In genomic region chr10:115801987-115802386, GRCh38 we compare ENCODE assay signal across 17 cellular contexts.
"Had no signal": no experiment of that assay in that cellular context is flagged by ENCODE, and none has a peak within 500 bp of the region (broad histone marks: within the 10 kb centered on the region; RNA-seq: fewer than 3 reads in every experiment).

No MANE protein-coding gene starts in this region.

- H3K27me3 ChIP-seq: body of pancreas, gastroesophageal sphincter had no signal

- H3K4me1 ChIP-seq: body of pancreas, gastroesophageal sphincter had no signal

- H3K4me1 Mint-ChIP-seq: activated B cell treated with CpG ODN at 0.5 μM for 24 hours; activated CD4-positive, alpha-beta memory T cell treated with anti-CD3 and anti-CD28 coated beads, Interleukin-2, amount 10 ng/mL, durations not matched to agents 7 days and 5 days; nephron had no signal

- H3K4me3 ChIP-seq: body of pancreas, gastroesophageal sphincter had no signal

- H3K9me3 Mint-ChIP-seq: activated T-helper 2 cell treated with anti-CD3 and anti-CD28 coated beads, Interferon-gamma antibody, Interleukin-2, Interleukin-4, amounts not matched to agents 10 μg/mL and 5 μg/mL and 100 μg/mL, durations not matched to agents 14 hours and 24 hours and 36 hours; nephron had no signal

- H3K4me3 Mint-ChIP-seq: activated B cell treated with CpG ODN at 0.5 μM for 24 hours; activated CD4-positive, alpha-beta memory T cell treated with anti-CD3 and anti-CD28 coated beads, Interleukin-2, amount 10 ng/mL, durations not matched to agents 7 days and 5 days; nephron had no signal

- ATAC-seq: body of pancreas, gastroesophageal sphincter had no signal

- H3K27ac ChIP-seq: body of pancreas, gastroesophageal sphincter had no signal

- DNase-seq: activated B cell treated with CpG ODN at 0.5 μM for 24 hours; activated CD4-positive, alpha-beta memory T cell treated with anti-CD3 and anti-CD28 coated beads, Interleukin-2, amount 10 ng/mL, durations not matched to agents 7 days and 5 days; activated CD4-positive, alpha-beta T cell treated with anti-CD3 and anti-CD28 coated beads for 4 hours; activated naive CD4-positive, alpha-beta T cell treated with Interleukin-2 at 50 U/mL for 16 hours; activated T-cell treated with anti-CD3 and anti-CD28 coated beads, Interleukin-2, amount 50 U/mL, for 1 hour; body of pancreas; erythroblast; nucleus accumbens; posterior cingulate gyrus; retina; stimulated activated CD4-positive, alpha-beta T cell treated with anti-CD3 and anti-CD28 coated beads, Interleukin-12 subunit alpha, Interleukin-12 subunit beta, amount 100 ng/mL, for 4 hours; stimulated activated CD4-positive, alpha-beta T cell treated with anti-CD3 and anti-CD28 coated beads, Interleukin-1b, Interleukin-23, amount 100 ng/mL, for 48 hours; stimulated activated CD8-positive, alpha-beta memory T cell treated with anti-CD3 and anti-CD28 coated beads, Interleukin-4, amount 100 ng/mL, for 48 hours; stimulated activated naive CD4-positive, alpha-beta T cell had no signal

- H3K27me3 Mint-ChIP-seq: activated B cell treated with CpG ODN at 0.5 μM for 24 hours; activated CD4-positive, alpha-beta memory T cell treated with anti-CD3 and anti-CD28 coated beads, Interleukin-2, amount 10 ng/mL, durations not matched to agents 7 days and 5 days had no signal

- H3K36me3 ChIP-seq: gastroesophageal sphincter had no signal

- H3K9me3 ChIP-seq: body of pancreas had no signal

- H3K27ac Mint-ChIP-seq: activated B cell treated with CpG ODN at 0.5 μM for 24 hours; activated CD4-positive, alpha-beta memory T cell treated with anti-CD3 and anti-CD28 coated beads, Interleukin-2, amount 10 ng/mL, durations not matched to agents 7 days and 5 days; activated T-helper 2 cell treated with anti-CD3 and anti-CD28 coated beads, Interferon-gamma antibody, Interleukin-2, Interleukin-4, amounts not matched to agents 10 μg/mL and 5 μg/mL and 100 μg/mL, durations not matched to agents 14 hours and 24 hours and 36 hours; nephron had no signal
